9 cellular contexts compared by ENCODE assay signal in genomic region chr17:57879437-57880085, GRCh38. TPM values are rescaled to one million over a fixed set of nuclear protein-coding genes. Genes with fewer than 3 reads are reported as not detected.
DNase-seq lines count a peak whose midpoint lies in the region; ATAC-seq, FAIRE-seq and TF ChIP-seq lines count a peak whose summit lies in the region.
"Had no signal": no experiment of that assay in that cellular context is flagged by ENCODE, and none has a peak within 500 bp of the region (broad histone marks: within the 10 kb centered on the region; RNA-seq: fewer than 3 reads in every experiment).

No MANE protein-coding gene starts in this region.

- no peak overlapping the region for H2AFZ ChIP-seq in endothelial cell of umbilical vein (ENCODE audit: low read depth, low read length)

- CTCF ChIA-PET in endothelial cell of umbilical vein (lab: Charles Lee): interaction anchor here (0.6 to 3.3 kb wide), 13 partner anchors 10 to 120 kb away, joined by 3 to 27 read pairs (median 4); no protein-coding TSS in a partner anchor

- 24% methylated on average over 12 of the region's 12 CpGs for WGBS in prostate gland

- dilution Hi-C loops in endothelial cell of umbilical vein (cut with MboI; ENCODE audit: extremely low pct_ligation_motif_present, low sequenced_read_pairs): no loop called here

- peak overlapping the region; percentile 9 for H3K4me2 ChIP-seq in endothelial cell of umbilical vein (ENCODE audit: insufficient read depth, low read length)

- H3K4me1 ChIP-seq in endothelial cell of umbilical vein (ENCODE audit: control insufficient read depth, extremely low read depth, insufficient read depth, low read length) (peaks cover 39% of the 10 kb centered on the region), prostate gland (replicated peaks) (peaks cover 22% of the 10 kb centered on the region), SJCRH30 (peaks cover 61% of the 10 kb centered on the region)

- no peaks in the 10 kb centered on the region for H3K9me1 ChIP-seq in endothelial cell of umbilical vein (replicated peaks; ENCODE audit: control insufficient read depth, extremely low read depth, insufficient read depth, low read length)

- TF ChIP-seq POLR2A in endothelial cell of umbilical vein (IDR thresholded peaks at IDR 0.05; ENCODE audit: low read depth, low read length): no peak
- TF ChIP-seq POLR2A in prostate gland (IDR thresholded peaks at IDR 0.05): no peak

- no peaks in the 10 kb centered on the region for H3K9me3 ChIP-seq in endothelial cell of umbilical vein (replicated peaks; ENCODE audit: control insufficient read depth, insufficient read depth, low read length)
- H3K9me3 ChIP-seq in prostate gland: no peaks in the 10 kb centered on the region
- H3K9me3 ChIP-seq in SJCRH30 (replicated peaks): no peaks in the 10 kb centered on the region

- TF ChIP-seq CTCF in endothelial cell of umbilical vein (IDR thresholded peaks at IDR 0.05; ENCODE audit: extremely low read depth in 1 of 2, insufficient read depth in 1 of 2, low read depth in 1 of 2, low read length in 2 of 2) (no peak), prostate gland (IDR thresholded peaks at IDR 0.05) (no peak)

- H3K36me3 ChIP-seq in endothelial cell of umbilical vein (ENCODE audit: control insufficient read depth in 2 of 2, extremely low read depth in 1 of 2, insufficient read depth in 2 of 2, low read length in 2 of 2): peaks cover 1 to 3% of the 10 kb centered on the region in 2 experiments
- H3K36me3 ChIP-seq in prostate gland: peaks cover 0 to 4% of the 10 kb centered on the region in 2 donors
- H3K36me3 ChIP-seq in SJCRH30: peaks cover 16% of the 10 kb centered on the region; the same call in 1 of the 2 replicates

- BruUV-seq in endothelial cell of umbilical vein (replicated peaks; lab: Mats Ljungman, UMichigan): no TSS peak

- FAIRE-seq in endothelial cell of umbilical vein (lab: Jason Lieb, UNC): no peak
- FAIRE-seq: endometrium had no signal

- ATAC-seq in GM21717 (IDR thresholded peaks at IDR 0.05; ENCODE audit: unreplicated experiment): no peak

- no peaks in the 10 kb centered on the region for H3K79me2 ChIP-seq in endothelial cell of umbilical vein (ENCODE audit: control insufficient read depth, insufficient read depth, low read length)

- POLR2A ChIA-PET in endothelial cell of umbilical vein (lab: Charles Lee): interaction anchor here (1.0 kb wide), 2 partner anchors 29 to 107 kb away, joined by 3 read pairs; partner anchors contain the start of gene MRPS23

- no peaks in the 10 kb centered on the region for H3K27me3 ChIP-seq in endothelial cell of umbilical vein (ENCODE audit: control insufficient read depth in 2 of 2, insufficient read depth in 2 of 2, low read length in 2 of 2)
- no peaks in the 10 kb centered on the region for H3K27me3 ChIP-seq in prostate gland (replicated peaks; ENCODE audit: insufficient read depth)
- H3K27me3 ChIP-seq in SJCRH30: no peaks in the 10 kb centered on the region

- intact Hi-C loops in endothelial cell of umbilical vein (cut with micrococcal nuclease) (loop anchor here (1.0 kb wide), 2 partner anchors 11 to 24 kb away; no protein-coding TSS in a partner anchor), prostate gland (cut with DNase I) (loop anchor here (5.0 kb wide), 1 partner anchor 113 kb away; no protein-coding TSS in a partner anchor)

- peak; percentile 81 for DNase-seq in D341Med (ENCODE audit: low spot score)
- peak; percentile 21 for DNase-seq in NCI-H2196 treated with DMSO at 0.1 percent for 48 hours (lab: John Stamatoyannopoulos, UW; ENCODE audit: unreplicated experiment)
- DNase-seq in endothelial cell of umbilical vein (ENCODE audit: low read depth, low spot score): no peak
- DNase-seq in prostate gland (ENCODE audit: low spot score): peak; percentile 43
- DNase-seq in SJCRH30: no peak
- DNase-seq in activated CD4-positive, alpha-beta T cell treated with anti-CD3 and anti-CD28 coated beads for 4 hours: no peak
- no peak for DNase-seq in cerebellum (ENCODE audit: low spot score)

- peak overlapping the region; percentile 47 for H3K27ac ChIP-seq in endothelial cell of umbilical vein (ENCODE audit: insufficient read depth, low read depth, low read length)
- peak overlapping the region; percentile 23 to 55 for H3K27ac ChIP-seq in prostate gland
- no peak overlapping the region for H3K27ac ChIP-seq in SJCRH30

- no peak overlapping the region for H3K9ac ChIP-seq in endothelial cell of umbilical vein (replicated peaks; ENCODE audit: extremely low read depth, insufficient read depth, low read length)

- H3K4me3 ChIP-seq in endothelial cell of umbilical vein (replicated peaks in 1 of 3; ENCODE audit: insufficient read depth in 1 of 3, low read depth in 1 of 3, low read length in 3 of 3) (no peak overlapping the region), prostate gland (no peak overlapping the region), SJCRH30 (no peak overlapping the region)

- no peaks in the 10 kb centered on the region for H4K20me1 ChIP-seq in endothelial cell of umbilical vein (replicated peaks; ENCODE audit: control insufficient read depth, extremely low read depth, insufficient read depth, low read length)

TF ChIP-seq in endothelial cell of umbilical vein, 7 proteins besides CTCF, POLR2A, EP300 and RAD21:
- TF ChIP-seq JUN (IDR thresholded peaks at IDR 0.05; ENCODE audit: borderline replicate concordance, insufficient read depth, insufficient read length, low read depth) (no peak), MAX (IDR thresholded peaks at IDR 0.05; ENCODE audit: insufficient read depth, insufficient read length) (no peak), MYC (IDR thresholded peaks at IDR 0.05; ENCODE audit: low read depth, low read length) (no peak)

RNA-seq across cellular contexts. Expression of gene MRPS23, which starts 29.7 kb away (rescaled TPM):
- total RNA-seq in endothelial cell of umbilical vein (40.7 and 46.2 TPM in 2 replicates), prostate gland (10 to 100 TPM; 29.0 to 43.1 TPM), cerebellum (17.1 TPM)
- 27.6 and 39.9 TPM in 2 replicates for polyA plus RNA-seq in endothelial cell of umbilical vein
- polyA plus RNA-seq in endothelial cell of umbilical vein (2011; cell fraction: cytosol; rRNA removed): 38.9 and 43.4 TPM in 2 replicates
- polyA plus RNA-seq in endothelial cell of umbilical vein (2011; cell fraction: nucleus; rRNA removed): 15.4 and 19.7 TPM in 2 replicates
- 66.8 and 74.8 TPM in 2 replicates for polyA plus RNA-seq in endothelial cell of umbilical vein (2012)
- 20.5 and 26.0 TPM in 2 replicates for polyA minus RNA-seq in endothelial cell of umbilical vein
- 16.5 TPM for polyA minus RNA-seq in endothelial cell of umbilical vein (2011; cell fraction: cytosol; rRNA and poly(A)+ RNA removed)
- 3.9 and 4.2 TPM in 2 replicates for polyA minus RNA-seq in endothelial cell of umbilical vein (2011; cell fraction: nucleus; rRNA and poly(A)+ RNA removed)
- 28.4 and 36.5 TPM in 2 replicates for total RNA-seq in SJCRH30 (2014; rRNA removed; shearing (Covaris generic))

Comparison
In these comparisons a context has a peak if more than half of its experiments do, and no peak if none do; other contexts are left out.
1. DNase-seq: peak in D341Med (single experiment), NCI-H2196 treated with DMSO at 0.1 percent for 48 hours (single experiment) and prostate gland (single experiment); none in endothelial cell of umbilical vein (single experiment), SJCRH30 (0 of 2), activated CD4-positive, alpha-beta T cell treated with anti-CD3 and anti-CD28 coated beads for 4 hours (0 of 2) and cerebellum (single experiment).